ENCODE assay signal across 1 cellular context in the genomic region with DNA sequence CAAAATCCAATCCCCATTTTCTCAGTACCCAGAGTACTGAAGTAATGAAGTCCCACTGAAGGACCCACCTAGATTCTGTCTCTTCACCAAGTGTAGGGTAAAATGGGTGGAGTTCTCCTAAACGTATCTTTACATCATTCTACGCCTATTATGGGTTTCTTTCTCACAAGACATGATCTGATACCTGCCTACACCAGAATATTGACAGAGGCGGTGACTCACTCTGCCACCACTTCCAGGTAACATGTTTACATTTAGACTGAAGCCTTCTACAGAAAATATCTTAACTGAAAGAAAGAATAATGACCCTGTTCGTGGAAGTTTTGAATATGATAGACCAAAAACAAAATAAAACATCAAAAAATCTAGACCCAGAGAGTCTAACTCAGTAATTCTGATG.
TF ChIP-seq lines count a peak whose summit lies in the region.

No MANE protein-coding gene starts in this region.

TF ChIP-seq in SK-N-SH treated with all-trans-retinoic acid at 6 μM for 48 hours, 23 proteins besides CTCF, POLR2A, EP300 and RAD21 (continued from another document):
- TF ChIP-seq ZFP30 (CRISPR knock-in tag; IDR thresholded peaks at IDR 0.05): no peak
- TF ChIP-seq ZFP3 (CRISPR knock-in tag; IDR thresholded peaks at IDR 0.05): no peak
- no peak for TF ChIP-seq BACH2 (CRISPR knock-in tag; IDR thresholded peaks at IDR 0.05; ENCODE audit: borderline replicate concordance)
- TF ChIP-seq ZNF8 (CRISPR knock-in tag; IDR thresholded peaks at IDR 0.05): no peak
- TF ChIP-seq ZC3H10 (CRISPR knock-in tag; IDR thresholded peaks at IDR 0.05): no peak
